ENCODE assay signal across 8 cellular contexts in the genomic region with DNA sequence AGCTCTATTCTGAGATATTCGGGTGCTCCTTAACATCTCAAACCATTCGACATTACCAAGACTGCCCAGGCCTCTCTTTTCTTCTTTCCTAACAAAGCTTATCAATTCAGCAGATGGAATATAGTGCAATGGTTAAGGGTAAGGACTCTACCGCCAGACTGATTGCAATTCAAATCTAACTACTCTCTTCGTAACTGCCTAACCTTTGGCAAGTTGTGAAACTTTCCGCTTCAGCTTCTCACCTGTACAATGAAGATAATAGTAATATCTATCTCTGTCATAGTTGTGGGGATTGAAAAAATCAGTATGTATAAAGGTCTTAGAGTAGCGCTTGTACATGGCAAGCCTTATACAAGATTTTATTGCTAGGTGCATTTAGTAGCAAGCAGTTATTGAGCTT. TPM values are rescaled to one million over a fixed set of nuclear protein-coding genes. Genes with fewer than 3 reads are reported as not detected.
DNase-seq lines count a peak whose midpoint lies in the region; TF ChIP-seq lines count a peak whose summit lies in the region.

No MANE protein-coding gene starts in this region.

- no peak for DNase-seq in AG09309 (ENCODE audit: low read depth)
- DNase-seq in MCF 10A (ENCODE audit: unreplicated experiment): peak; percentile 18
- DNase-seq in activated effector memory CD4-positive, alpha-beta T cell treated with Interleukin-2 at 50 U/mL for 16 hours: no peak
- DNase-seq in DMS153 (lab: John Stamatoyannopoulos, UW): no peak
- no peak for DNase-seq in substantia nigra (lab: John Stamatoyannopoulos, UW)
- no peak for DNase-seq in A172 (ENCODE audit: low spot score)

- H3K9me3 ChIP-seq in HUES48 (ENCODE audit: control insufficient read depth, insufficient read depth, low read length) (no peaks in the 10 kb centered on the region), mucosa of rectum (ENCODE audit: control insufficient read depth in 2 of 2, low read length in 2 of 2) (no peaks in the 10 kb centered on the region)

- H3K27me3 ChIP-seq in HUES48 (ENCODE audit: control insufficient read depth, insufficient read depth, low read length) (no peaks in the 10 kb centered on the region), mucosa of rectum (ENCODE audit: control insufficient read depth in 2 of 2, insufficient read depth in 2 of 2, low read length in 2 of 2) (no peaks in the 10 kb centered on the region)

- intact Hi-C loops in MCF 10A (cut with micrococcal nuclease): no loop called here

- H3K4me3 ChIP-seq in AG09309 (ENCODE audit: control insufficient read depth, low read depth, low read length) (peak overlapping the region; percentile 89), HUES48 (ENCODE audit: low read depth, low read length) (peak overlapping the region; percentile 88), mucosa of rectum (ENCODE audit: low read length in 2 of 2) (peak overlapping the region; percentile 87 to 97)

- H3K27me3 Mint-ChIP-seq in MCF 10A (ENCODE audit: insufficient read depth, unreplicated experiment): no peaks in the 10 kb centered on the region

- H3K27ac ChIP-seq in HUES48 (ENCODE audit: low read depth, low read length) (no peak overlapping the region), mucosa of rectum (ENCODE audit: low read depth in 2 of 2, low read length in 2 of 2) (peak overlapping the region; percentile 12 to 89), substantia nigra (ENCODE audit: low read depth, low read length, poor library complexity, severe bottlenecking) (no peak overlapping the region)

- H3K36me3 Mint-ChIP-seq in MCF 10A (ENCODE audit: insufficient read depth, unreplicated experiment): peaks cover 12% of the 10 kb centered on the region

- H3K27ac Mint-ChIP-seq in MCF 10A (ENCODE audit: low read depth, unreplicated experiment): peak overlapping the region; percentile 99

- no peaks in the 10 kb centered on the region for H3K36me3 ChIP-seq in HUES48 (ENCODE audit: control insufficient read depth, insufficient read depth, low read length)
- H3K36me3 ChIP-seq in mucosa of rectum (ENCODE audit: control insufficient read depth in 2 of 2, insufficient read depth in 2 of 2, low read length in 2 of 2): no peaks in the 10 kb centered on the region

- CTCF ChIA-PET in MCF 10A (lab: Yijun Ruan, JAX): interaction anchor here (0.8 to 2.0 kb wide), 6 partner anchors 9 to 902 kb away, joined by 3 to 6 read pairs (median 4); no protein-coding TSS in a partner anchor

- TSS peak; percentile 26 for BruUV-seq in MCF 10A (replicated peaks; lab: Mats Ljungman, UMichigan)

- H3K9me3 Mint-ChIP-seq in MCF 10A (ENCODE audit: unreplicated experiment): no peaks in the 10 kb centered on the region

- TF ChIP-seq CTCF in AG09309 (IDR thresholded peaks at IDR 0.05; ENCODE audit: control insufficient read depth, insufficient read depth, low read depth, low read length, missing control alignments): no peak
- no peak for TF ChIP-seq CTCF in MCF 10A (IDR thresholded peaks at IDR 0.05; ENCODE audit: unreplicated experiment)

- H3K4me1 Mint-ChIP-seq in MCF 10A (ENCODE audit: insufficient read depth, unreplicated experiment): peaks cover 30% of the 10 kb centered on the region

- peaks cover 9% of the 10 kb centered on the region for H3K4me1 ChIP-seq in HUES48 (ENCODE audit: control insufficient read depth, insufficient read depth, low read length)
- peaks cover 14 to 20% of the 10 kb centered on the region in 2 donors for H3K4me1 ChIP-seq in mucosa of rectum (ENCODE audit: control insufficient read depth in 2 of 2, insufficient read depth in 2 of 2, low read length in 2 of 2)

- H3K9ac ChIP-seq in HUES48 (ENCODE audit: low read depth, low read length): peak overlapping the region; percentile 84
- peak overlapping the region; percentile 80 to 94 for H3K9ac ChIP-seq in mucosa of rectum (ENCODE audit: low read depth in 1 of 2, low read length in 2 of 2)

- H3K4me3 Mint-ChIP-seq in MCF 10A (ENCODE audit: unreplicated experiment): peak overlapping the region; percentile 89

- POLR2A ChIA-PET in MCF 10A (lab: Yijun Ruan, JAX): interaction anchor here (0.9 to 1.9 kb wide), 13 partner anchors 9 to 171 kb away, joined by 3 to 16 read pairs (median 4); no protein-coding TSS in a partner anchor

RNA-seq across cellular contexts. Expression of gene UBA5, which starts 1.0 kb away (rescaled TPM):
- 47.7 and 50.0 TPM in 2 replicates for total RNA-seq in MCF 10A (2022)
- total RNA-seq in A172 (2014; rRNA removed; shearing (Covaris generic)): 40.1 and 56.6 TPM in 2 replicates

RNA-seq across cellular contexts. Expression of gene ACAD11, which starts 1.5 kb away (rescaled TPM):
- total RNA-seq in MCF 10A (2022): 30.9 and 31.9 TPM in 2 replicates
- total RNA-seq in A172 (2014; rRNA removed; shearing (Covaris generic)): 10.9 and 17.7 TPM in 2 replicates

Comparison
In these comparisons a context has a peak if more than half of its experiments do, and no peak if none do; other contexts are left out.
1. H3K27ac ChIP-seq: peak in mucosa of rectum (2 of 2); none in HUES48 (single experiment) and substantia nigra (single experiment).
2. Peak in every context shown above with its lines, with median percentiles within 50 percentile points of each other: H3K4me3 ChIP-seq.